In the genomic region with DNA sequence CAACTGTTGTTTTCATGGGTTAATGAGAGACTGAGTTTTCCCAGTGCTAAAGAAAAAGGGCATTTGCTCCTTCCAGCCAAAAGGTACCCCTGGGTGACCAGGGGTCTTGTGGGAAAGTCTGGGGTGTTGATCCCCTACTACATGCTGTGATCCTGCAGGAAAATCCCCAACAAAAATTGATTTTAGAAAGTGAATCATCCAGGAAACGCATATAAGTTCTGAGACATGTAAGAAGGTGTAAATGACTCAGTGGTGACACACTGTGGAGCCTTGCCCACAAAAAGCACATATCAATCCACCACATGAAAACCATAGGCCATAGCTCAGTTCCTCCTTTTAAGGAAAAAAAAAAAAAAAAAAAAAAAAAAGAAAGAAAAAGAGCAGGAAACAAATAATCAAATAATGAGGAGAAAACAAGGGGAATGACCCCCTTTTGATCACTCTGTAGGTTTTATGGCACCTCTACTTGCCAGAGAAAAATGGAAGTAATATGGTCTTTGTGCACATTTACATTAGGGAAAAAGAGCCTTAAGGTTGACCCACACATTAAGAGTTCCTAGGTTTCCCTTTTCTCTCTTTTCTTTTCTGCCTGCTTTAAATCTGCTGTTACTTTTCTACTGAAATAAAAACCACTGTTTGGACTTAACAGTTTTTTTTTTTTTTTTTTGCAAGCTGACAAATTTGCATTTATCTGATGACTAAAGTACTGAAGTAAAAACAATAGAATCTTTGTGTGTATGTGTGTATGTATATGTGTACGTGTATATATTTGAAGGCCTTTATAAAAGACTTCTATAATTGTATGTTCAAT, we compare ENCODE assay signal across 9 cellular contexts.
DNase-seq lines count a peak whose midpoint lies in the region; ATAC-seq, FAIRE-seq and TF ChIP-seq lines count a peak whose summit lies in the region.
"Had no signal": no experiment of that assay in that cellular context is flagged by ENCODE, and none has a peak within 500 bp of the region (broad histone marks: within the 10 kb centered on the region; RNA-seq: fewer than 3 reads in every experiment).

No MANE protein-coding gene starts in this region.

- H3K36me3 Mint-ChIP-seq in activated B cell treated with CpG ODN at 0.5 μM for 24 hours (ENCODE audit: low read depth) = no peaks in the 10 kb centered on the region
- H3K36me3 Mint-ChIP-seq: activated naive CD8-positive, alpha-beta T cell had no signal

- no peak for TF ChIP-seq RAD21 in A549 (conservative IDR thresholded peaks at IDR 0.05 in 1 of 2, IDR thresholded peaks at IDR 0.05 in 1 of 2)

- TF ChIP-seq POLR2A in A549 (IDR thresholded peaks at IDR 0.05; ENCODE audit: low read length) (no peak), testis (IDR thresholded peaks at IDR 0.05) (no peak)

- no peak for TF ChIP-seq EP300 in A549 (IDR thresholded peaks at IDR 0.05)

- WGBS in A549 (ENCODE audit: missing lambda C conversion rate) = 12% methylated on average over 2 of the region's 2 CpGs
- WGBS in testis, 2 donors = 70 to 86% methylated on average over 2 of the region's 2 CpGs

- no peak overlapping the region for H3K4me2 ChIP-seq in A549

- peaks cover 6% of the 10 kb centered on the region for H3K4me1 Mint-ChIP-seq in activated B cell treated with CpG ODN at 0.5 μM for 24 hours

- DNase-seq in A549 (ENCODE audit: low read depth in 1 of 2, low spot score in 1 of 2) = peak in 1 of 2 experiments; percentile 14
- DNase-seq in GM19239 (ENCODE audit: insufficient read length, low spot score) = no peak
- DNase-seq in activated B cell treated with CpG ODN at 0.5 μM for 24 hours = no peak
- no peak for DNase-seq in T-helper 1 cell
- no peak for DNase-seq in substantia nigra (lab: John Stamatoyannopoulos, UW)
- no peak for DNase-seq in SHP77 (lab: John Stamatoyannopoulos, UW)
- DNase-seq in testis = no peak

- CTCF ChIA-PET in A549 (lab: Yijun Ruan, JAX) = interaction anchor here (0.6 kb wide), 2 partner anchors 9 to 58 kb away, joined by 3 to 4 read pairs; no protein-coding TSS in a partner anchor
- CTCF ChIA-PET in activated B cell treated with CpG ODN at 0.5 μM for 24 hours (lab: Charles Lee) = interaction anchor here (1.2 kb wide), 1 partner anchor 293 kb away, joined by 3 read pairs; no protein-coding TSS in a partner anchor

- no peak overlapping the region for H3K4me3 Mint-ChIP-seq in activated B cell treated with CpG ODN at 0.5 μM for 24 hours
- H3K4me3 Mint-ChIP-seq: activated naive CD8-positive, alpha-beta T cell had no signal

- H3K36me3 ChIP-seq in testis (ENCODE audit: low read depth, missing control alignments) = no peaks in the 10 kb centered on the region

- H3K27ac Mint-ChIP-seq in activated B cell treated with CpG ODN at 0.5 μM for 24 hours = no peak overlapping the region
- H3K27ac Mint-ChIP-seq: activated naive CD8-positive, alpha-beta T cell had no signal

- H3K27ac ChIP-seq in A549 = no peak overlapping the region
- no peak overlapping the region for H3K27ac ChIP-seq in substantia nigra (ENCODE audit: low read depth, low read length, poor library complexity, severe bottlenecking)
- no peak overlapping the region for H3K27ac ChIP-seq in testis

- H3K27me3 Mint-ChIP-seq in activated B cell treated with CpG ODN at 0.5 μM for 24 hours = no peaks in the 10 kb centered on the region

- no peaks in the 10 kb centered on the region for H3K9me3 Mint-ChIP-seq in activated B cell treated with CpG ODN at 0.5 μM for 24 hours

- H3K9me3 ChIP-seq in A549 (no peaks in the 10 kb centered on the region), testis (no peaks in the 10 kb centered on the region)

- peak in 1 of 2 experiments; percentile 43; a peak in 1 of 6 replicates for ATAC-seq in A549
- peak; percentile 100 for ATAC-seq in HG03159 (IDR thresholded peaks at IDR 0.05; ENCODE audit: unreplicated experiment)
- peak; percentile 67 for ATAC-seq in activated B cell treated with CpG ODN at 0.5 μM for 24 hours (ENCODE audit: low read depth)

- H3K4me1 ChIP-seq in A549 (no peaks in the 10 kb centered on the region), testis (no peaks in the 10 kb centered on the region)

- H3K4me3 ChIP-seq in A549 (no peak overlapping the region), testis (no peak overlapping the region)

- POLR2A ChIA-PET in A549 (lab: Yijun Ruan, JAX) (no interaction called here), activated B cell treated with CpG ODN at 0.5 μM for 24 hours (lab: Charles Lee) (interaction anchor here (0.6 to 0.9 kb wide), 2 partner anchors 25 to 131 kb away, joined by 4 to 13 read pairs; no protein-coding TSS in a partner anchor)

- TF ChIP-seq CTCF in A549 (IDR thresholded peaks at IDR 0.05) (no peak), activated B cell treated with CpG ODN at 0.5 μM for 24 hours (IDR thresholded peaks at IDR 0.05) (no peak), testis (IDR thresholded peaks at IDR 0.05) (no peak)

- no peaks in the 10 kb centered on the region for H3K27me3 ChIP-seq in testis

- intact Hi-C loops in activated B cell treated with CpG ODN at 0.5 μM for 24 hours (cut with micrococcal nuclease) = loop anchor here (1.0 to 2.0 kb wide), 2 partner anchors 132 to 295 kb away; no protein-coding TSS in a partner anchor
- intact Hi-C loops in testis (cut with DNase I; ENCODE audit: low total_unique reads) = no loop called here

- FAIRE-seq in A549 (lab: Jason Lieb, UNC) (no peak), GM19239 (lab: Jason Lieb, UNC) (peak; percentile 66)

TF ChIP-seq in A549, 52 proteins besides CTCF, POLR2A, EP300 and RAD21:
- TF ChIP-seq MAFK (IDR thresholded peaks at IDR 0.05; ENCODE audit: partially characterized antibody) (peak; percentile 61), RARB (CRISPR knock-in tag; IDR thresholded peaks at IDR 0.05) (no peak)
